In the genomic region with DNA sequence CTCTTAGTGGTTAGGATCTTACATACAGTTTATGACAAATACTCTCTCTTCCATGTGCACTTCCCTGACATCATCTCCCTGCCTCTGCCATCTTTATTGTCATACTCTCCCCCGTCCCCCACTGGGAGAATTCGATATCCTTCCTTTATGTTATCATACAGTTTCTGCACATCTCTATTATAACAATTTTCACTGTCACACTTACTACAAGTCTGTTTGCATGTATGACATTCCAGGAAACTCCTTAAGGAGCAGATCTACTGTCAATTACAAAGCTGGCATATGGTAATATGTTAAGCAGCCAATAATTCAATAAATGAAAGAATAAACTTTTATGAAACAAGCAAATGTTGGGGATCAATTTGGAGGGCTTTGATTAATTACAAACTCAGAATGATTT, we compare ENCODE assay signal across 34 cellular contexts.
"Had no signal": no experiment of that assay in that cellular context is flagged by ENCODE, and none has a peak within 500 bp of the region (broad histone marks: within the 10 kb centered on the region; RNA-seq: fewer than 3 reads in every experiment).

No MANE protein-coding gene starts in this region.

- H3K4me3 ChIP-seq: MG63 had no signal

- H3K27me3 ChIP-seq: MG63 had no signal

- H3K36me3 ChIP-seq: MG63 had no signal

- DNase-seq: Karpas-422, Kasumi-1, MG63, MM.1S, MV-4-11, NCI-H1048, NCI-H1092, NCI-H1092 treated with DMSO at 0.1 percent for 48 hours, NCI-H1105, NCI-H1105 treated with DMSO at 0.1 percent for 48 hours, NCI-H1417, NCI-H1417 treated with DMSO at 0.1 percent for 48 hours, NCI-H1436, NCI-H1436 treated with DMSO at 0.1 percent for 48 hours, NCI-H146, NCI-H1694, NCI-H1694 treated with DMSO at 0.1 percent for 48 hours, NCI-H187, NCI-H187 treated with DMSO at 0.1 percent for 48 hours, NCI-H1930, NCI-H2029, NCI-H2029 treated with DMSO at 0.1 percent for 48 hours, NCI-H2081, NCI-H2081 treated with DMSO at 0.1 percent for 48 hours, NCI-H2107, NCI-H2171, NCI-H2171 treated with DMSO at 0.1 percent for 48 hours, NCI-H2227 treated with DMSO at 0.1 percent for 48 hours, NCI-H226, NCI-H345, NCI-H446, NCI-H446 treated with DMSO at 0.1 percent for 48 hours, NCI-H510A, NCI-H510A treated with DMSO at 0.1 percent for 48 hours had no signal
